Comparison of ENCODE assay signal across 8 cellular contexts in the genomic region with DNA sequence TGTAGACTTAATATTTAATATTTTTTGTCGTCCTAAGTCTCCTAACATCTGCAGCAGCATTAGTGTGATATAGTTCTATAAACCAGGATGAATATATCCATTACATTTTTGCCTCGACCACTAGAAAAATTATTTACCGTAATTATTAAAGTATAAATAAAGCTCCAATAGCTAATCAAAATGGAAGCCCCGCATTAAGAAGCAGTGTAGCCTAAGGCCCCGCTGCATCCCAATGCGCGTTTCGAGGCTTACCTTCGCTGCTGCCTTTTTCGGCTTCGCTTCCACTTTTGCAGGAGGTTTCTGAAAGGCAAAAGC. TPM values are rescaled to one million over a fixed set of nuclear protein-coding genes. Genes with fewer than 3 reads are reported as not detected.
A peak's percentile ranks its signal among the peaks of the same experiment; 100 is the strongest.
DNase-seq lines count a peak whose midpoint lies in the region; ATAC-seq, FAIRE-seq and TF ChIP-seq lines count a peak whose summit lies in the region.

No MANE protein-coding gene starts in this region.

- H3K4me1 Mint-ChIP-seq in T-helper 2 cell treated with Interferon-gamma antibody and Interleukin-4, amounts not matched to agents 5 μg/mL and 100 μg/mL, for 36 hours (ENCODE audit: low read depth): peaks cover 41% of the 10 kb centered on the region

- 0 to 2% (median 1%) methylated on average over 11 of the region's 11 CpGs for WGBS in ovary, 3 donors

- ATAC-seq in GM21528 (IDR thresholded peaks at IDR 0.05; ENCODE audit: low FRiP score, unreplicated experiment) (no peak), GM19023 (IDR thresholded peaks at IDR 0.05; ENCODE audit: unreplicated experiment) (no peak)

- peak overlapping the region; percentile 93 for H3K4me3 Mint-ChIP-seq in T-helper 2 cell treated with Interferon-gamma antibody and Interleukin-4, amounts not matched to agents 5 μg/mL and 100 μg/mL, for 36 hours

- H3K9ac ChIP-seq in endothelial cell of umbilical vein (replicated peaks; ENCODE audit: extremely low read depth, insufficient read depth, low read length): peak overlapping the region; percentile 92

- TF ChIP-seq CTCF in Peyer's patch (IDR thresholded peaks at IDR 0.05) (no peak), endothelial cell of umbilical vein (IDR thresholded peaks at IDR 0.05; ENCODE audit: extremely low read depth in 1 of 2, insufficient read depth in 1 of 2, low read depth in 1 of 2, low read length in 2 of 2) (no peak), ovary (IDR thresholded peaks at IDR 0.05) (no peak)

- H3K79me2 ChIP-seq in endothelial cell of umbilical vein (ENCODE audit: control insufficient read depth, insufficient read depth, low read length): peaks cover 37% of the 10 kb centered on the region

- peaks cover 0 to 19% (median 0%) of the 10 kb centered on the region in 3 donors for H3K36me3 ChIP-seq in Peyer's patch
- peaks cover 9 to 23% of the 10 kb centered on the region in 2 experiments for H3K36me3 ChIP-seq in endothelial cell of umbilical vein (ENCODE audit: control insufficient read depth in 2 of 2, extremely low read depth in 1 of 2, insufficient read depth in 2 of 2, low read length in 2 of 2)
- H3K36me3 ChIP-seq in ovary: no peaks in the 10 kb centered on the region

- dilution Hi-C loops in endothelial cell of umbilical vein (cut with MboI; ENCODE audit: extremely low pct_ligation_motif_present, low sequenced_read_pairs): no loop called here

- peaks cover 2% of the 10 kb centered on the region for H3K27me3 Mint-ChIP-seq in T-helper 2 cell treated with Interferon-gamma antibody and Interleukin-4, amounts not matched to agents 5 μg/mL and 100 μg/mL, for 36 hours (ENCODE audit: low read depth)

- H3K27me3 ChIP-seq in Peyer's patch (no peaks in the 10 kb centered on the region), endothelial cell of umbilical vein (ENCODE audit: control insufficient read depth in 2 of 2, insufficient read depth in 2 of 2, low read length in 2 of 2) (no peaks in the 10 kb centered on the region), ovary (no peaks in the 10 kb centered on the region)

- H3K9me3 ChIP-seq in Peyer's patch: no peaks in the 10 kb centered on the region
- no peaks in the 10 kb centered on the region for H3K9me3 ChIP-seq in endothelial cell of umbilical vein (replicated peaks; ENCODE audit: control insufficient read depth, insufficient read depth, low read length)
- H3K9me3 ChIP-seq in ovary: no peaks in the 10 kb centered on the region

- no peaks in the 10 kb centered on the region for H3K9me3 Mint-ChIP-seq in T-helper 2 cell treated with Interferon-gamma antibody and Interleukin-4, amounts not matched to agents 5 μg/mL and 100 μg/mL, for 36 hours

- H3K4me1 ChIP-seq in Peyer's patch (peaks cover 0 to 33% (median 0%) of the 10 kb centered on the region in 4 donors), endothelial cell of umbilical vein (ENCODE audit: control insufficient read depth, extremely low read depth, insufficient read depth, low read length) (peaks cover 34% of the 10 kb centered on the region), ovary (ENCODE audit: insufficient read depth) (peaks cover 3% of the 10 kb centered on the region)

- H3K4me2 ChIP-seq in endothelial cell of umbilical vein (ENCODE audit: insufficient read depth, low read length): peak overlapping the region; percentile 100

- no peak for FAIRE-seq in endothelial cell of umbilical vein (lab: Jason Lieb, UNC)

- H3K27ac Mint-ChIP-seq in T-helper 2 cell treated with Interferon-gamma antibody and Interleukin-4, amounts not matched to agents 5 μg/mL and 100 μg/mL, for 36 hours: peak overlapping the region; percentile 91

- peak overlapping the region; percentile 79 for H2AFZ ChIP-seq in endothelial cell of umbilical vein (ENCODE audit: low read depth, low read length)

- no peaks in the 10 kb centered on the region for H3K9me1 ChIP-seq in endothelial cell of umbilical vein (replicated peaks; ENCODE audit: control insufficient read depth, extremely low read depth, insufficient read depth, low read length)

- TF ChIP-seq POLR2A in Peyer's patch (IDR thresholded peaks at IDR 0.05) (no peak), endothelial cell of umbilical vein (IDR thresholded peaks at IDR 0.05; ENCODE audit: low read depth, low read length) (no peak), ovary (IDR thresholded peaks at IDR 0.05) (no peak)

- DNase-seq in T-helper 2 cell treated with Interferon-gamma antibody and Interleukin-4, amounts not matched to agents 5 μg/mL and 100 μg/mL, for 36 hours (ENCODE audit: low spot score): no peak
- DNase-seq in T-helper 2 cell (no peak), Peyer's patch (no peak), endothelial cell of umbilical vein (ENCODE audit: low read depth, low spot score) (no peak), ovary (no peak), hippocampal formation (lab: John Stamatoyannopoulos, UW) (no peak)

- intact Hi-C loops in endothelial cell of umbilical vein (cut with micrococcal nuclease) (loop anchor here (1.0 to 2.0 kb wide), 2 partner anchors 33 to 40 kb away; a partner anchor contains a TSS), ovary (cut with DNase I) (loop anchor here in 3 of 4 donors (2.0 to 5.0 kb wide), 3 partner anchors 35 to 41 kb away; partner anchors contain the start of gene BRWD1 (in 1 of the 3))

- CTCF ChIA-PET in endothelial cell of umbilical vein (lab: Charles Lee): interaction anchor here (0.7 to 2.7 kb wide), 10 partner anchors 9 to 97 kb away, joined by 3 to 26 read pairs (median 4); a partner anchor contains a TSS

- H4K20me1 ChIP-seq in endothelial cell of umbilical vein (replicated peaks; ENCODE audit: control insufficient read depth, extremely low read depth, insufficient read depth, low read length): peaks cover 7% of the 10 kb centered on the region

- H3K27ac ChIP-seq in Peyer's patch (peak overlapping the region; percentile 91 to 99 (median 97)), endothelial cell of umbilical vein (ENCODE audit: insufficient read depth, low read depth, low read length) (peak overlapping the region; percentile 91), ovary (peak overlapping the region; percentile 95)

- TSS peak; percentile 40 for BruUV-seq in endothelial cell of umbilical vein (replicated peaks; lab: Mats Ljungman, UMichigan)

- no peak for TF ChIP-seq EP300 in ovary (IDR thresholded peaks at IDR 0.05)

- H3K36me3 Mint-ChIP-seq in T-helper 2 cell treated with Interferon-gamma antibody and Interleukin-4, amounts not matched to agents 5 μg/mL and 100 μg/mL, for 36 hours (ENCODE audit: low read depth): peaks cover 42% of the 10 kb centered on the region

- POLR2A ChIA-PET in endothelial cell of umbilical vein (lab: Charles Lee): interaction anchor here (0.5 to 1.1 kb wide), 5 partner anchors 27 to 47 kb away, joined by 3 to 7 read pairs (median 6); partner anchors contain the start of gene BRWD1

- H3K4me3 ChIP-seq in Peyer's patch (peak overlapping the region; percentile 76 to 92 (median 86)), endothelial cell of umbilical vein (replicated peaks in 1 of 3; ENCODE audit: insufficient read depth in 1 of 3, low read depth in 1 of 3, low read length in 3 of 3) (peak overlapping the region; percentile 99 to 100 (median 99)), ovary (peak overlapping the region; percentile 53)

TF ChIP-seq in endothelial cell of umbilical vein, 7 proteins besides CTCF, POLR2A, EP300 and RAD21:
- TF ChIP-seq MYC (IDR thresholded peaks at IDR 0.05; ENCODE audit: low read depth, low read length) (no peak), EZH2 (IDR thresholded peaks at IDR 0.05; ENCODE audit: borderline replicate concordance, low read depth, low read length, severe bottlenecking) (no peak), FOS (IDR thresholded peaks at IDR 0.05; ENCODE audit: borderline replicate concordance, insufficient read depth, low read length) (no peak), GATA2 (IDR thresholded peaks at IDR 0.05; ENCODE audit: insufficient read depth, insufficient read length, low read depth, low read length) (no peak), POLR2AphosphoS5 (IDR thresholded peaks at IDR 0.05; ENCODE audit: insufficient read depth, low read depth, low read length) (no peak)
- TF ChIP-seq, protein P1, sequence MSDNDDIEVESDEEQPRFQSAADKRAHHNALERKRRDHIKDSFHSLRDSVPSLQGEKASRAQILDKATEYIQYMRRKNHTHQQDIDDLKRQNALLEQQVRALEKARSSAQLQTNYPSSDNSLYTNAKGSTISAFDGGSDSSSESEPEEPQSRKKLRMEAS (IDR thresholded peaks at IDR 0.05; ENCODE audit: insufficient read depth, insufficient read length): no peak

RNA-seq across cellular contexts. Expression of gene HMGN1, which starts 0.9 kb away (rescaled TPM):
- 10 to 100 TPM; 74.2 to 97.7 (median 90.2) TPM for total RNA-seq in Peyer's patch
- total RNA-seq in endothelial cell of umbilical vein: 360 and 389 TPM in 2 replicates
- polyA plus RNA-seq in endothelial cell of umbilical vein: 106 and 162 TPM in 2 replicates
- 154 and 164 TPM in 2 replicates for polyA plus RNA-seq in endothelial cell of umbilical vein (2011; cell fraction: cytosol; rRNA removed)
- polyA plus RNA-seq in endothelial cell of umbilical vein (2011; cell fraction: nucleus; rRNA removed): 129 and 212 TPM in 2 replicates
- 355 and 419 TPM in 2 replicates for polyA plus RNA-seq in endothelial cell of umbilical vein (2012)
- 65.5 and 67.3 TPM in 2 replicates for polyA minus RNA-seq in endothelial cell of umbilical vein
- polyA minus RNA-seq in endothelial cell of umbilical vein (2011; cell fraction: cytosol; rRNA and poly(A)+ RNA removed): 122 TPM
- 45.8 and 58.5 TPM in 2 replicates for polyA minus RNA-seq in endothelial cell of umbilical vein (2011; cell fraction: nucleus; rRNA and poly(A)+ RNA removed)
- 100 to 1,000 TPM in 6 of 7 donors, 10 to 100 TPM in 1; 70.2 to 209 (median 145) TPM for total RNA-seq in ovary
- polyA plus RNA-seq in ovary: 100 to 1,000 TPM; 105 to 201 TPM

RNA-seq across cellular contexts. Expression of gene BRWD1, which starts 34.6 kb away (rescaled TPM):
- 10 to 100 TPM; 64.8 to 99.9 (median 86.9) TPM for total RNA-seq in Peyer's patch
- total RNA-seq in endothelial cell of umbilical vein: 28.8 and 33.2 TPM in 2 replicates
- 4.7 and 6.1 TPM in 2 replicates for polyA plus RNA-seq in endothelial cell of umbilical vein
- 3.7 and 4.0 TPM in 2 replicates for polyA plus RNA-seq in endothelial cell of umbilical vein (2011; cell fraction: cytosol; rRNA removed)
- polyA plus RNA-seq in endothelial cell of umbilical vein (2011; cell fraction: nucleus; rRNA removed): 19.7 and 23.3 TPM in 2 replicates
- polyA plus RNA-seq in endothelial cell of umbilical vein (2012): 10.2 and 10.7 TPM in 2 replicates
- 47.1 and 51.2 TPM in 2 replicates for polyA minus RNA-seq in endothelial cell of umbilical vein
- polyA minus RNA-seq in endothelial cell of umbilical vein (2011; cell fraction: cytosol; rRNA and poly(A)+ RNA removed): 21.4 TPM
- 82.3 and 99.3 TPM in 2 replicates for polyA minus RNA-seq in endothelial cell of umbilical vein (2011; cell fraction: nucleus; rRNA and poly(A)+ RNA removed)
- 10 to 100 TPM; 43.5 to 73.0 (median 51.2) TPM for total RNA-seq in ovary
- polyA plus RNA-seq in ovary: 10 to 100 TPM; 15.7 to 25.0 TPM
